ENCODE assay signal across 22 cellular contexts in genomic region chr2:117972466-117973123, GRCh38. TPM values are rescaled to one million over a fixed set of nuclear protein-coding genes. Genes with fewer than 3 reads are reported as not detected.
DNase-seq lines count a peak whose midpoint lies in the region; ATAC-seq and TF ChIP-seq lines count a peak whose summit lies in the region.
"Had no signal": no experiment of that assay in that cellular context is flagged by ENCODE, and none has a peak within 500 bp of the region (broad histone marks: within the 10 kb centered on the region; RNA-seq: fewer than 3 reads in every experiment).

No MANE protein-coding gene starts in this region.

- no peak overlapping the region for H3K4ac ChIP-seq in trophoblast cell (ENCODE audit: low read depth, low read length)

- no peaks in the 10 kb centered on the region for H3K27me3 ChIP-seq in SJSA1 (replicated peaks)
- no peaks in the 10 kb centered on the region for H3K27me3 ChIP-seq in trophoblast cell (ENCODE audit: insufficient read depth, low read length)
- H3K27me3 ChIP-seq: dorsolateral prefrontal cortex had no signal

- no peak overlapping the region for H2BK120ac ChIP-seq in trophoblast cell (ENCODE audit: insufficient read depth, low read length, poor library complexity)

- H3K27ac ChIP-seq in SJSA1, result peak overlapping the region; percentile 64
- no peak overlapping the region for H3K27ac ChIP-seq in trophoblast cell (ENCODE audit: low read depth, low read length)
- H3K27ac ChIP-seq in coronary artery, result no peak overlapping the region
- H3K27ac ChIP-seq: dorsolateral prefrontal cortex, HL-60, psoas muscle had no signal

- H4K8ac ChIP-seq in trophoblast cell (ENCODE audit: low read depth, low read length), result no peak overlapping the region

- no peak overlapping the region for H3K9ac ChIP-seq in trophoblast cell (ENCODE audit: low read length)

- no peak overlapping the region for H3K14ac ChIP-seq in trophoblast cell (ENCODE audit: low read length)

- no peak for ATAC-seq in HG02840 (IDR thresholded peaks at IDR 0.05; ENCODE audit: low FRiP score, unreplicated experiment)
- ATAC-seq: activated CD8-positive, alpha-beta memory T cell treated with anti-CD3 and anti-CD28 coated beads, Interleukin-2, amount 10 ng/mL, durations not matched to agents 7 days and 5 days; psoas muscle had no signal

- no CpG with 5 or more reads among the region's 6 CpGs for WGBS in trophoblast cell (ENCODE audit: extremely low coverage, insufficient coverage, insufficient read length)

- 0 out of 2 replicates have a peak, but pooled peaks cover 2% of the 10 kb centered on the region for H3K9me3 ChIP-seq in SJSA1 (replicated peaks)
- H3K9me3 ChIP-seq in trophoblast cell (ENCODE audit: insufficient read depth, low read depth, low read length), result no peaks in the 10 kb centered on the region
- H3K9me3 ChIP-seq: psoas muscle had no signal

- H3K4me1 ChIP-seq in SJSA1 (replicated peaks), result peaks cover 11% of the 10 kb centered on the region
- peaks cover 0 to 5% of the 10 kb centered on the region in 2 experiments for H3K4me1 ChIP-seq in trophoblast cell (ENCODE audit: control insufficient read depth in 1 of 2, insufficient read depth in 2 of 2, low read length in 2 of 2)
- H3K4me1 ChIP-seq: psoas muscle had no signal

- H3K4me2 ChIP-seq in trophoblast cell (ENCODE audit: low read length), result peak overlapping the region; percentile 28

- no peak overlapping the region for H2BK5ac ChIP-seq in trophoblast cell (ENCODE audit: low read depth, low read length, poor library complexity)

- no peak overlapping the region for H4K91ac ChIP-seq in trophoblast cell (ENCODE audit: low read depth, low read length)

- no peak overlapping the region for H3K4me3 ChIP-seq in SJSA1
- H3K4me3 ChIP-seq in epithelial cell of esophagus (ENCODE audit: low read length), result no peak overlapping the region
- H3K4me3 ChIP-seq in trophoblast cell (ENCODE audit: low read depth, low read length), result no peak overlapping the region
- H3K4me3 ChIP-seq in coronary artery, result no peak overlapping the region
- H3K4me3 ChIP-seq: dorsolateral prefrontal cortex, psoas muscle had no signal

- H3K79me1 ChIP-seq in trophoblast cell (ENCODE audit: low read length), result no peaks in the 10 kb centered on the region

- no peak overlapping the region for H3K23ac ChIP-seq in trophoblast cell (ENCODE audit: low read length)

- H2AK5ac ChIP-seq in trophoblast cell (ENCODE audit: low read length), result no peak overlapping the region

- H3K18ac ChIP-seq in trophoblast cell (ENCODE audit: low read length), result no peak overlapping the region

- TF ChIP-seq CTCF in epithelial cell of esophagus (IDR thresholded peaks at IDR 0.05; ENCODE audit: insufficient read depth, low read depth, low read length, missing control alignments), result no peak
- no peak for TF ChIP-seq CTCF in coronary artery (IDR thresholded peaks at IDR 0.05)

- H3K79me2 ChIP-seq in trophoblast cell (ENCODE audit: control insufficient read depth, insufficient read depth, low read length, poor library complexity), result no peaks in the 10 kb centered on the region

- H2BK12ac ChIP-seq in trophoblast cell (ENCODE audit: low read length), result no peak overlapping the region

- DNase-seq in GM03348 (ENCODE audit: low spot score) (peak; percentile 35), SJSA1 (ENCODE audit: low read depth in 1 of 2, low spot score in 2 of 2) (peak in 1 of 2 experiments; percentile 26), epithelial cell of esophagus (ENCODE audit: low read depth) (peak; percentile 70), trophoblast cell (peak; percentile 43 to 61), cortex of kidney (lab: John Stamatoyannopoulos, UW) (no peak), coronary artery (ENCODE audit: low spot score) (no peak), Kasumi-1 (lab: John Stamatoyannopoulos, UW) (no peak)
- DNase-seq: activated CD4-positive, alpha-beta T cell treated with anti-CD3 and anti-CD28 coated beads for 4 hours; activated CD8-positive, alpha-beta memory T cell treated with anti-CD3 and anti-CD28 coated beads, Interleukin-2, amount 10 ng/mL, durations not matched to agents 7 days and 5 days; activated naive CD8-positive, alpha-beta T cell treated with anti-CD3 and anti-CD28 coated beads, Interleukin-2, amount 10 ng/mL, durations not matched to agents 7 days and 5 days; COR-L47; DND-41; dorsolateral prefrontal cortex; erythroblast; mesenchymal stem cell; NCI-H1694 treated with DMSO at 0.1 percent for 48 hours; NCI-H774; psoas muscle; SHP77; stimulated activated CD4-positive, alpha-beta T cell treated with anti-CD3 and anti-CD28 coated beads, Interleukin-12 subunit alpha, Interleukin-12 subunit beta, amount 100 ng/mL, for 4 hours had no signal

- no peak overlapping the region for H4K12ac ChIP-seq in trophoblast cell (ENCODE audit: low read depth, low read length)

- no peak overlapping the region for H2AFZ ChIP-seq in trophoblast cell (ENCODE audit: insufficient read depth, low read length, poor library complexity)

- H3K36me3 ChIP-seq in SJSA1, result peaks cover 59% of the 10 kb centered on the region
- peaks cover 20 to 25% of the 10 kb centered on the region in 2 experiments for H3K36me3 ChIP-seq in trophoblast cell (ENCODE audit: control insufficient read depth in 1 of 2, insufficient read depth in 2 of 2, low read length in 2 of 2)

RNA-seq across cellular contexts. Expression of gene CCDC93, which starts 41.3 kb away (rescaled TPM):
- total RNA-seq in SJSA1 (2014; rRNA removed; shearing (Covaris generic)), result 10.1 and 15.2 TPM in 2 replicates
- polyA plus RNA-seq in trophoblast cell (2013), result 28.6 and 28.8 TPM in 2 replicates

Comparison
In these comparisons a context has a peak if more than half of its experiments do, and no peak if none do; other contexts are left out.
1. DNase-seq: peak in GM03348 (single experiment), epithelial cell of esophagus (single experiment) and trophoblast cell (2 of 2); none in cortex of kidney (single experiment), coronary artery (single experiment) and Kasumi-1 (0 of 2).